8 cellular contexts compared by ENCODE assay signal in the genomic region with DNA sequence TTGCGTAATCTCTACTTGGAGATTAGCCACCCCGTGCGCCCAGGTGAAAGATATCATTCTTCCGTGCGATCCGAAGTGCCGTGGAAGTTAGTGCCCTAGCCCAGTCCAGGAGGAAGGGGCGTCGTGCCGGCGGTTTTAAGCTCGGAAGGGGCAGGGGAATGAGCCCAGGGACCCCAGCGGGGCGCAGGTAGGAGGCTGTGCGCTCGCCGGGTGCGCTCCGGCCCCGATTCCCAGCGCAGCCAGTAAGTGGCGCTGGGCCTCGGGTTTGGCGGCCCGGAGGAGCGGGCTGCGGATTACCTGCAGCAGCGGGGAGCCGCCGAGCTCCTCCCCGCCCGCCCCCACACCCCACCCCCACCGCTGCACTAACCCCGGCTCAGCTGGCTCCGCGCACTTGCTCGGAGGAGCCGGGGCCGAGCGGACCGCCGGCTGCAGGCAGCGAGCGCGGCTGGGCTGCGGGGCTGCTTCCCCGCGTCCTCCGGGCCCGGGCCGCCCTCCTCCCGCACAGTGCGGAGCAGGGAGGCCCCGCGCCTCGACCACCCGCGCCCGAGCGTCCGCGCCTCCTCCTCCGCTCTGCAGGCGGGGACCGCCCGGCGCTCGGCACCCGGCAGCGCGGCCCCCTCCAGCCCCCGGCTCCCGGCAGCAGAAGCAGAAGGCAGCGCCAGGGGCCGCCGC. TPM values are rescaled to one million over a fixed set of nuclear protein-coding genes. Genes with fewer than 3 reads are reported as not detected.
DNase-seq lines count a peak whose midpoint lies in the region; ATAC-seq and TF ChIP-seq lines count a peak whose summit lies in the region.

A gene (plus strand): TSS at position 390 of the 672 bp plus-strand sequence. CDS start 338 bp downstream, outside the sequence.

- H3K27me3 Mint-ChIP-seq in T-helper 17 cell, result peaks cover 29% of the 10 kb centered on the region

- peaks cover 6% of the 10 kb centered on the region for H3K36me3 Mint-ChIP-seq in T-helper 17 cell (ENCODE audit: low read depth)

- H3K4me3 Mint-ChIP-seq in T-helper 17 cell, result peak within 1 kb of the TSS; percentile 75

- H3K36me3 ChIP-seq in cardiac muscle cell, result no peaks in the 10 kb centered on the region

- peaks cover 7% of the 10 kb centered on the region for H3K4me1 Mint-ChIP-seq in T-helper 17 cell

- TF ChIP-seq CTCF in GM13976 (IDR thresholded peaks at IDR 0.05; ENCODE audit: borderline replicate concordance, control extremely low read depth, extremely low read depth, insufficient read depth, missing control alignments) (peak; percentile 6), cardiac muscle cell (IDR thresholded peaks at IDR 0.05; ENCODE audit: low read depth, low read length) (peak; percentile 40)

- DNase-seq in GM13976 (ENCODE audit: low spot score), result peak; percentile 35
- no peak for DNase-seq in T-helper 17 cell
- peak; percentile 29 to 88 for DNase-seq in cardiac muscle cell (ENCODE audit: low read depth in 1 of 2, low spot score in 1 of 2)
- DNase-seq in posterior cingulate gyrus, result peak in 9 of 10 donors; percentile 23 to 95 (median 52)
- DNase-seq in stimulated activated naive CD4-positive, alpha-beta T cell treated with Interleukin-2 at 50 U/mL for 16 hours (lab: John Stamatoyannopoulos, UW), result no peak
- no peak for DNase-seq in SW480 (ENCODE audit: low spot score)

- no peaks in the 10 kb centered on the region for H3K9me3 ChIP-seq in T-helper 17 cell (ENCODE audit: control insufficient read depth, low read length, poor library complexity, severe bottlenecking)
- no peaks in the 10 kb centered on the region for H3K9me3 ChIP-seq in cardiac muscle cell (ENCODE audit: low read depth)

- no peaks in the 10 kb centered on the region for H3K27me3 ChIP-seq in cardiac muscle cell

- in situ Hi-C loops in GM13976 (cut with MboI; ENCODE audit: low sequenced_read_pairs, unreplicated experiment), result no loop called here

- H3K27ac Mint-ChIP-seq in T-helper 17 cell, result no peak within 1 kb of the TSS

- ATAC-seq in T-helper 17 cell (no peak), GM21381 (IDR thresholded peaks at IDR 0.05; ENCODE audit: unreplicated experiment) (no peak), HG03571 (IDR thresholded peaks at IDR 0.05; ENCODE audit: unreplicated experiment) (no peak)

- H3K4me1 ChIP-seq in cardiac muscle cell (ENCODE audit: low read depth), result peaks cover 24% of the 10 kb centered on the region

- H3K27ac ChIP-seq in cardiac muscle cell, result peak within 1 kb of the TSS; percentile 93

- peak within 1 kb of the TSS; percentile 94 for H3K4me3 ChIP-seq in cardiac muscle cell

- intact Hi-C loops in posterior cingulate gyrus (cut with DNase I), result loop anchor here (10.0 kb wide), 2 partner anchors 343 to 523 kb away; no protein-coding TSS in a partner anchor

RNA-seq across cellular contexts. Expression of the gene that starts here (rescaled TPM):
- total RNA-seq in T-helper 17 cell, result under 1 TPM; 0.05 to 0.39 TPM
- 87.1 and 155 TPM in 2 replicates for total RNA-seq in cardiac muscle cell
- 29.8 and 34.4 TPM in 2 replicates for polyA plus RNA-seq in cardiac muscle cell

Comparison
In these comparisons a context has a peak if more than half of its experiments do, and no peak if none do; other contexts are left out.
1. RNA of the gene that starts here (total RNA-seq): 87.1 to 155 TPM in cardiac muscle cell; 0.05 to 0.39 TPM in T-helper 17 cell; every median in the first group is over 10 times any median in the second.
2. DNase-seq: peak in GM13976 (single experiment), cardiac muscle cell (2 of 2) and posterior cingulate gyrus (9 of 10); none in T-helper 17 cell (0 of 3), stimulated activated naive CD4-positive, alpha-beta T cell treated with Interleukin-2 at 50 U/mL for 16 hours (single experiment) and SW480 (single experiment).